Comparison of ENCODE assay signal across 26 cellular contexts in genomic region chr21:32309906-32310460, GRCh38. TPM values are rescaled to one million over a fixed set of nuclear protein-coding genes. Genes with fewer than 3 reads are reported as not detected.
A peak's percentile ranks its signal among the peaks of the same experiment; 100 is the strongest.
DNase-seq lines count a peak whose midpoint lies in the region; ATAC-seq and TF ChIP-seq lines count a peak whose summit lies in the region.
"Had no signal": no experiment of that assay in that cellular context is flagged by ENCODE, and none has a peak within 500 bp of the region (broad histone marks: within the 10 kb centered on the region; RNA-seq: fewer than 3 reads in every experiment).

No MANE protein-coding gene starts in this region.

- no peaks in the 10 kb centered on the region for H3K9me3 Mint-ChIP-seq in activated CD8-positive, alpha-beta memory T cell treated with anti-CD3 and anti-CD28 coated beads, Interleukin-2, amount 10 ng/mL, durations not matched to agents 7 days and 5 days (ENCODE audit: low read depth)
- no peaks in the 10 kb centered on the region for H3K9me3 Mint-ChIP-seq in osteocyte (ENCODE audit: unreplicated experiment)
- H3K9me3 Mint-ChIP-seq: CD4-positive, alpha-beta T cell; CD8-positive, alpha-beta memory T cell; H9; HFFc6 had no signal

- H3K9ac ChIP-seq in mesendoderm (ENCODE audit: low read length), result no peak overlapping the region
- H3K9ac ChIP-seq: BLaER1 treated with 17β-estradiol and CSF1 and Interleukin-3, amounts not matched to agents 10 nM and 100 nM had no signal

- H3K23ac ChIP-seq in mesendoderm (ENCODE audit: low read length), result no peak overlapping the region

- H2AK5ac ChIP-seq in mesendoderm (ENCODE audit: low read length), result no peak overlapping the region

- WGBS in mesendoderm (ENCODE audit: extremely low coverage, insufficient coverage, low lambda C conversion rate), result no CpG with 5 or more reads among the region's 7 CpGs
- WGBS in transverse colon (ENCODE audit: low coverage in 1 of 2), 2 donors, result 89 to 100% methylated on average over 1 to 7 of the region's 7 CpGs

- peaks cover 11% of the 10 kb centered on the region for H3K36me3 Mint-ChIP-seq in activated CD8-positive, alpha-beta memory T cell treated with anti-CD3 and anti-CD28 coated beads, Interleukin-2, amount 10 ng/mL, durations not matched to agents 7 days and 5 days
- peaks cover 15% of the 10 kb centered on the region for H3K36me3 Mint-ChIP-seq in osteocyte (ENCODE audit: unreplicated experiment)

- no peaks in the 10 kb centered on the region for H3K79me1 ChIP-seq in mesendoderm (ENCODE audit: low read length)

- H3K79me2 ChIP-seq in mesendoderm (ENCODE audit: control insufficient read depth, insufficient read depth, low read length), result no peaks in the 10 kb centered on the region

- H3K4me3 ChIP-seq in mesendoderm (ENCODE audit: low read length), result no peak overlapping the region
- H3K4me3 ChIP-seq in transverse colon, result no peak overlapping the region
- H3K4me3 ChIP-seq: A549; BLaER1 treated with 17β-estradiol and CSF1 and Interleukin-3, amounts not matched to agents 10 nM and 100 nM had no signal

- H3K4me3 Mint-ChIP-seq in activated CD8-positive, alpha-beta memory T cell treated with anti-CD3 and anti-CD28 coated beads, Interleukin-2, amount 10 ng/mL, durations not matched to agents 7 days and 5 days, result no peak overlapping the region
- no peak overlapping the region for H3K4me3 Mint-ChIP-seq in osteocyte (ENCODE audit: unreplicated experiment)
- H3K4me3 Mint-ChIP-seq: CD14-positive monocyte; CD4-positive, alpha-beta T cell; CD8-positive, alpha-beta memory T cell; H9; HFFc6 had no signal

- no peaks in the 10 kb centered on the region for H3K27me3 Mint-ChIP-seq in activated CD8-positive, alpha-beta memory T cell treated with anti-CD3 and anti-CD28 coated beads, Interleukin-2, amount 10 ng/mL, durations not matched to agents 7 days and 5 days
- no peaks in the 10 kb centered on the region for H3K27me3 Mint-ChIP-seq in osteocyte (ENCODE audit: unreplicated experiment)
- H3K27me3 Mint-ChIP-seq: CD4-positive, alpha-beta T cell; CD8-positive, alpha-beta memory T cell had no signal

- H3K18ac ChIP-seq in mesendoderm (ENCODE audit: low read length), result no peak overlapping the region

- H4K5ac ChIP-seq in mesendoderm (ENCODE audit: low read length), result no peak overlapping the region

- no peak for TF ChIP-seq POLR2A in transverse colon (IDR thresholded peaks at IDR 0.05)

- no peak overlapping the region for H4K8ac ChIP-seq in mesendoderm (ENCODE audit: low read depth, low read length)

- CTCF ChIA-PET in activated CD8-positive, alpha-beta memory T cell treated with anti-CD3 and anti-CD28 coated beads, Interleukin-2, amount 10 ng/mL, durations not matched to agents 7 days and 5 days (lab: Charles Lee), result no interaction called here

- H3K36me3 ChIP-seq in mesendoderm (ENCODE audit: control insufficient read depth, insufficient read depth, low read length) (peaks cover 8% of the 10 kb centered on the region), transverse colon (peaks cover 0 to 6% (median 0%) of the 10 kb centered on the region in 4 donors)

- DNase-seq in activated CD8-positive, alpha-beta memory T cell treated with anti-CD3 and anti-CD28 coated beads, Interleukin-2, amount 10 ng/mL, durations not matched to agents 7 days and 5 days, result peak; percentile 38
- no peak for DNase-seq in activated CD8-positive, alpha-beta memory T cell treated with anti-CD3 and anti-CD28 coated beads, Interleukin-2, amount 50 U/mL, for 4 hours
- DNase-seq in GM13976 (ENCODE audit: low spot score) (peak; percentile 8), mesendoderm (peak; percentile 82), osteocyte (ENCODE audit: extremely low spot score, unreplicated experiment) (peak; percentile 63), anterior cingulate cortex (lab: John Stamatoyannopoulos, UW) (no peak), transverse colon (no peak)
- DNase-seq in activated CD4-positive, alpha-beta T cell treated with anti-CD3 and anti-CD28 coated beads for 1 hour, result no peak
- DNase-seq: 8988T; ACHN; AML-193; BE2C; CD4-positive, alpha-beta T cell; CD8-positive, alpha-beta memory T cell; DMS 273 treated with DMSO at 0.1 percent for 48 hours; DMS79; EL; GF-D8; H9; HFFc6 had no signal

- H3K4me1 Mint-ChIP-seq in activated CD8-positive, alpha-beta memory T cell treated with anti-CD3 and anti-CD28 coated beads, Interleukin-2, amount 10 ng/mL, durations not matched to agents 7 days and 5 days, result peaks cover 5% of the 10 kb centered on the region
- H3K4me1 Mint-ChIP-seq in osteocyte (ENCODE audit: unreplicated experiment), result no peaks in the 10 kb centered on the region
- H3K4me1 Mint-ChIP-seq: CD14-positive monocyte; CD8-positive, alpha-beta memory T cell had no signal

- H2BK15ac ChIP-seq in mesendoderm (replicated peaks; ENCODE audit: low read depth), result no peak overlapping the region

- intact Hi-C loops in transverse colon (cut with DNase I; ENCODE audit: low total_unique reads), result no loop called here

- H3K4me1 ChIP-seq in mesendoderm (ENCODE audit: control insufficient read depth, low read depth, low read length) (peaks cover 3% of the 10 kb centered on the region), transverse colon (no peaks in the 10 kb centered on the region)
- H3K4me1 ChIP-seq: A549, BE2C had no signal

- no peak overlapping the region for H3K56ac ChIP-seq in mesendoderm (ENCODE audit: low read length)

- no peak overlapping the region for H3K4me2 ChIP-seq in mesendoderm (ENCODE audit: low read length)
- H3K4me2 ChIP-seq: A549; BLaER1 treated with 17β-estradiol and CSF1 and Interleukin-3, amounts not matched to agents 10 nM and 100 nM had no signal

- H3K9me3 ChIP-seq in transverse colon, result no peaks in the 10 kb centered on the region
- H3K9me3 ChIP-seq: A549; BE2C; BLaER1 treated with 17β-estradiol and CSF1 and Interleukin-3, amounts not matched to agents 10 nM and 100 nM had no signal

- H2BK120ac ChIP-seq in mesendoderm (ENCODE audit: low read depth, low read length), result no peak overlapping the region

- in situ Hi-C loops in GM13976 (cut with MboI; ENCODE audit: low sequenced_read_pairs, unreplicated experiment), result no loop called here
- in situ Hi-C loops in transverse colon (cut with MboI; ENCODE audit: low pct_ligation_motif_present in 1 of 4, low pct_unique_long_range_greater_than_20kb in 1 of 4, low sequenced_read_pairs in 3 of 4), result no loop called here

- H3K27ac ChIP-seq in mesendoderm (ENCODE audit: low read depth, low read length) (no peak overlapping the region), transverse colon (no peak overlapping the region)
- H3K27ac ChIP-seq: A549; BLaER1 treated with 17β-estradiol and CSF1 and Interleukin-3, amounts not matched to agents 10 nM and 100 nM had no signal

- no peak for TF ChIP-seq EP300 in transverse colon (IDR thresholded peaks at IDR 0.05; ENCODE audit: low read depth)

- H3K4ac ChIP-seq in mesendoderm (ENCODE audit: low read depth, low read length), result no peak overlapping the region

- no peak overlapping the region for H3K27ac Mint-ChIP-seq in activated CD8-positive, alpha-beta memory T cell treated with anti-CD3 and anti-CD28 coated beads, Interleukin-2, amount 10 ng/mL, durations not matched to agents 7 days and 5 days
- H3K27ac Mint-ChIP-seq in osteocyte (ENCODE audit: unreplicated experiment), result no peak overlapping the region
- H3K27ac Mint-ChIP-seq: CD4-positive, alpha-beta T cell; H9; HFFc6 had no signal

- no peak for ATAC-seq in activated CD8-positive, alpha-beta memory T cell treated with anti-CD3 and anti-CD28 coated beads, Interleukin-2, amount 10 ng/mL, durations not matched to agents 7 days and 5 days
- ATAC-seq: A549, HCT116 had no signal

- H3K27me3 ChIP-seq in mesendoderm (ENCODE audit: insufficient read depth, low read length, poor library complexity) (no peaks in the 10 kb centered on the region), transverse colon (no peaks in the 10 kb centered on the region)
- H3K27me3 ChIP-seq: BE2C; BLaER1 treated with 17β-estradiol and CSF1 and Interleukin-3, amounts not matched to agents 10 nM and 100 nM had no signal

- TF ChIP-seq CTCF in GM13976 (IDR thresholded peaks at IDR 0.05; ENCODE audit: borderline replicate concordance, control extremely low read depth, extremely low read depth, insufficient read depth, missing control alignments), result no peak
- no peak for TF ChIP-seq CTCF in osteocyte (IDR thresholded peaks at IDR 0.05)
- TF ChIP-seq CTCF in transverse colon (IDR thresholded peaks at IDR 0.05), result no peak

- H2BK5ac ChIP-seq in mesendoderm (ENCODE audit: low read length), result no peak overlapping the region

RNA-seq across cellular contexts. Expression of gene MRAP, which starts 11.3 kb away (rescaled TPM):
- total RNA-seq in activated CD8-positive, alpha-beta memory T cell treated with anti-CD3 and anti-CD28 coated beads, Interleukin-2, amount 10 ng/mL, durations not matched to agents 7 days and 5 days, result not detected
- not detected for polyA plus RNA-seq in mesendoderm (2013, experiment 1 of 2)
- not detected for polyA plus RNA-seq in mesendoderm (2013, experiment 2 of 2)
- total RNA-seq in osteocyte, result not detected in 2 replicates
- total RNA-seq in transverse colon, result not detected
- total RNA-seq: CD4-positive, alpha-beta T cell; CD8-positive, alpha-beta memory T cell; G401; H1; H9; HFFc6 had no signal
- polyA plus RNA-seq: A549; CD14-positive monocyte; CD8-positive, alpha-beta memory T cell; H1 had no signal

RNA-seq across cellular contexts. Expression of gene MIS18A, which starts 31.1 kb away (rescaled TPM):
- total RNA-seq in activated CD8-positive, alpha-beta memory T cell treated with anti-CD3 and anti-CD28 coated beads, Interleukin-2, amount 10 ng/mL, durations not matched to agents 7 days and 5 days, result 10 to 100 TPM; 29.3 to 30.1 TPM
- polyA plus RNA-seq in mesendoderm (2013, experiment 1 of 2), result 87.4 TPM
- polyA plus RNA-seq in mesendoderm (2013, experiment 2 of 2), result 86.9 TPM
- total RNA-seq in osteocyte (6.9 and 7.2 TPM in 2 replicates), transverse colon (1 to 10 TPM in 3 of 4 donors, not detected in 1; 3.7 to 4.8 (median 4.1) TPM)

Comparison
In these comparisons a context has a peak if more than half of its experiments do, and no peak if none do; other contexts are left out.
1. DNase-seq: peak in activated CD8-positive, alpha-beta memory T cell treated with anti-CD3 and anti-CD28 coated beads, Interleukin-2, amount 10 ng/mL, durations not matched to agents 7 days and 5 days (single experiment), GM13976 (single experiment), mesendoderm (single experiment) and osteocyte (single experiment); none in activated CD8-positive, alpha-beta memory T cell treated with anti-CD3 and anti-CD28 coated beads, Interleukin-2, amount 50 U/mL, for 4 hours (single experiment), anterior cingulate cortex (0 of 58), transverse colon (single experiment) and activated CD4-positive, alpha-beta T cell treated with anti-CD3 and anti-CD28 coated beads for 1 hour (single experiment).